Comparison of ENCODE assay signal across 17 cellular contexts in the genomic region with DNA sequence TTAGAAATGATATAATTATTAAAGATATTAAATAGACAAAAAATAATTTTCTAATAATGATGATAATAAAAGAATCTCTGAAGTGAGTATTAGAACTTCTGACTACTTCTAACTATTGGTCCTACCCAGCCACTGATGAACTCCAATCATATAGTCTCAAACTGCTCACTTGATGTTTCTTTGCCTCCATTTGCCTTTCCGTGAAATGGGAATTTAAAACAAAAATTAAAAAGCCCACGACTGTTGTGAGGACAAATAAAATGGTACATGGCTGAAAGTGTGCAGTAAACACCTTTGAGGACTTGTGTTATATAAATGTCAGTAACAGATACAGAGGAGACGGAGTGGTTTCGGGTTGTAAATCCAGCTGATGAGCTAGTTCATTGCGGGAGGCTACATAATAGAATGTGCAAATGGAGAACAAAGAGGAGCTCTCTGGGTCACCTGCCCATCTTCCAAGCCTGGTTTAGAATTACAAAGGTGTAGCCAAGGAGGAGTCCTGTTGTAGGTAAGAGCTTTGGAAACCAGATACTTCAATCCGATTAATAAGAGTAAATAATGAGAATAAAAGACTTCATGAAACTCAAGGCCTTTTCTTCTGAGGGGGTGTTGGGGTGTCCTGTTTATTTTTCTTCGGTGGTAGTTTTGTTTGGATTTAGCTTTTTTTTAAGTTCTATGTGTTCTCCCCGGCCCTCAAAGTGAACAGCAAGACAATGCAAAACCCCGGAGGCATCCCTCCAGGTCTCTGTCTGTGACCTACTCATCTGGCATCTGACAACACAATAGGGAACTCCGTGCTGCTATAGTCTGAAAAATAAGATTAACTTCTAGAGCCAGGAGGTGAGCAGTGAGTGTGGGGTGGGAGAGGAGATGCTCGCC. TPM values are rescaled to one million over a fixed set of nuclear protein-coding genes. Genes with fewer than 3 reads are reported as not detected.
A peak's percentile ranks its signal among the peaks of the same experiment; 100 is the strongest.
DNase-seq lines count a peak whose midpoint lies in the region; ATAC-seq and TF ChIP-seq lines count a peak whose summit lies in the region.
"Had no signal": no experiment of that assay in that cellular context is flagged by ENCODE, and none has a peak within 500 bp of the region (broad histone marks: within the 10 kb centered on the region; RNA-seq: fewer than 3 reads in every experiment).

No MANE protein-coding gene starts in this region.

- POLR2A ChIA-PET in WTC11 (lab: Charles Lee), result interaction anchor here (1.2 kb wide), 1 partner anchor 265 kb away, joined by 4 read pairs; a partner anchor contains a TSS
- POLR2A ChIA-PET in RWPE1 (lab: Yijun Ruan, JAX; ENCODE audit: low non-redundant PET), result interaction anchor here (1.0 kb wide), 1 partner anchor 10 kb away, joined by 3 read pairs; no protein-coding TSS in a partner anchor

- H3K4me1 Mint-ChIP-seq in WTC11 (peaks cover 44% of the 10 kb centered on the region), neural crest cell (peaks cover 27% of the 10 kb centered on the region)
- peaks cover 1% of the 10 kb centered on the region for H3K4me1 Mint-ChIP-seq in activated naive CD8-positive, alpha-beta T cell treated with anti-CD3 and anti-CD28 coated beads, Interleukin-2, amount 50 U/mL, for 24 hours

- H3K27me3 Mint-ChIP-seq in WTC11 (ENCODE audit: low read depth) (peaks cover 37% of the 10 kb centered on the region), neural crest cell (ENCODE audit: low read depth) (peaks cover 16% of the 10 kb centered on the region)
- peaks cover 19% of the 10 kb centered on the region for H3K27me3 Mint-ChIP-seq in activated naive CD8-positive, alpha-beta T cell treated with anti-CD3 and anti-CD28 coated beads, Interleukin-2, amount 50 U/mL, for 24 hours

- in situ Hi-C loops in ACHN (cut with HindIII; ENCODE audit: low pct_ligation_motif_present, low pct_unique_long_range_greater_than_20kb, low sequenced_read_pairs), result no loop called here

- no peaks in the 10 kb centered on the region for H3K9me3 Mint-ChIP-seq in WTC11
- no peaks in the 10 kb centered on the region for H3K9me3 Mint-ChIP-seq in neural crest cell
- H3K9me3 Mint-ChIP-seq in activated naive CD8-positive, alpha-beta T cell treated with anti-CD3 and anti-CD28 coated beads, Interleukin-2, amount 50 U/mL, for 24 hours, result no peaks in the 10 kb centered on the region

- no peak for TF ChIP-seq CTCF in WTC11 (IDR thresholded peaks at IDR 0.05)
- no peak for TF ChIP-seq CTCF in neural crest cell (conservative IDR thresholded peaks at IDR 0.05)
- TF ChIP-seq CTCF in RWPE1 (conservative IDR thresholded peaks at IDR 0.05; ENCODE audit: low read depth), result no peak

- ATAC-seq in WTC11 (peak; percentile 62), GM19035 (IDR thresholded peaks at IDR 0.05; ENCODE audit: unreplicated experiment) (no peak)
- ATAC-seq in activated naive CD8-positive, alpha-beta T cell treated with anti-CD3 and anti-CD28 coated beads, Interleukin-2, amount 50 U/mL, for 24 hours, result no peak
- ATAC-seq: activated CD4-positive, CD25-positive, alpha-beta regulatory T cell treated with anti-CD3 and anti-CD28 coated beads, Interleukin-2, amount 50 U/mL, for 24 hours; gastroesophageal sphincter had no signal

- CTCF ChIA-PET in WTC11 (lab: Charles Lee), result interaction anchor here (0.6 to 3.4 kb wide), 9 partner anchors 8 to 235 kb away, joined by 3 to 45 read pairs (median 9); a partner anchor contains a TSS
- CTCF ChIA-PET in RWPE1 (lab: Yijun Ruan, JAX), result interaction anchor here (0.7 to 1.5 kb wide), 3 partner anchors 93 to 683 kb away, joined by 4 to 5 read pairs (median 4); a partner anchor contains a TSS

- H3K27ac ChIP-seq in RWPE1, result no peak overlapping the region
- H3K27ac ChIP-seq: gastroesophageal sphincter had no signal

- peak overlapping the region; percentile 37 for H3K4me3 Mint-ChIP-seq in WTC11
- peak overlapping the region; percentile 11 for H3K4me3 Mint-ChIP-seq in neural crest cell
- no peak overlapping the region for H3K4me3 Mint-ChIP-seq in activated naive CD8-positive, alpha-beta T cell treated with anti-CD3 and anti-CD28 coated beads, Interleukin-2, amount 50 U/mL, for 24 hours
- H3K4me3 Mint-ChIP-seq: activated naive CD8-positive, alpha-beta T cell had no signal

- H3K36me3 Mint-ChIP-seq in WTC11 (no peaks in the 10 kb centered on the region), neural crest cell (ENCODE audit: low read depth) (no peaks in the 10 kb centered on the region)
- H3K36me3 Mint-ChIP-seq in activated naive CD8-positive, alpha-beta T cell treated with anti-CD3 and anti-CD28 coated beads, Interleukin-2, amount 50 U/mL, for 24 hours (ENCODE audit: low read depth), result no peaks in the 10 kb centered on the region
- H3K36me3 Mint-ChIP-seq: activated naive CD8-positive, alpha-beta T cell had no signal

- H3K27ac Mint-ChIP-seq in WTC11, result peak overlapping the region; percentile 95
- H3K27ac Mint-ChIP-seq in neural crest cell (ENCODE audit: unreplicated experiment), result no peak overlapping the region
- H3K27ac Mint-ChIP-seq in activated naive CD8-positive, alpha-beta T cell treated with anti-CD3 and anti-CD28 coated beads, Interleukin-2, amount 50 U/mL, for 24 hours, result no peak overlapping the region
- H3K27ac Mint-ChIP-seq: activated naive CD8-positive, alpha-beta T cell had no signal

- DNase-seq in DMS79 treated with DMSO at 0.1 percent for 48 hours (lab: John Stamatoyannopoulos, UW) (peak; percentile 58), NCI-H146 (lab: John Stamatoyannopoulos, UW) (peak; percentile 84), WTC11 (ENCODE audit: low spot score) (no peak), neural crest cell (ENCODE audit: low read depth, low spot score) (no peak), RWPE1 (ENCODE audit: low spot score) (no peak), ACHN (no peak)
- DNase-seq in activated naive CD8-positive, alpha-beta T cell treated with anti-CD3 and anti-CD28 coated beads, Interleukin-2, amount 50 U/mL, for 24 hours, result no peak
- DNase-seq: activated T-cell treated with anti-CD3 and anti-CD28 coated beads for 4 hours; BE2C; central memory CD4-positive, alpha-beta T cell; EL; KBM-7; stimulated activated CD4-positive, alpha-beta T cell treated with anti-CD3 and anti-CD28 coated beads, Interleukin-2, amount 100 ng/mL, for 48 hours had no signal

TF ChIP-seq in WTC11, 78 proteins besides CTCF, POLR2A, EP300 and RAD21:
- TF ChIP-seq, protein P1, sequence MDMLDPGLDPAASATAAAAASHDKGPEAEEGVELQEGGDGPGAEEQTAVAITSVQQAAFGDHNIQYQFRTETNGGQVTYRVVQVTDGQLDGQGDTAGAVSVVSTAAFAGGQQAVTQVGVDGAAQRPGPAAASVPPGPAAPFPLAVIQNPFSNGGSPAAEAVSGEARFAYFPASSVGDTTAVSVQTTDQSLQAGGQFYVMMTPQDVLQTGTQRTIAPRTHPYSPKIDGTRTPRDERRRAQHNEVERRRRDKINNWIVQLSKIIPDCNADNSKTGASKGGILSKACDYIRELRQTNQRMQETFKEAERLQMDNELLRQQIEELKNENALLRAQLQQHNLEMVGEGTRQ (CRISPR knock-in tag; IDR thresholded peaks at IDR 0.05), result peak; percentile 49; the same call in 1 of the 2 replicates
- no peak for TF ChIP-seq KAT7 (CRISPR knock-in tag; IDR thresholded peaks at IDR 0.05; ENCODE audit: borderline replicate concordance)
- no peak for TF ChIP-seq SMAD4 (CRISPR knock-in tag; IDR thresholded peaks at IDR 0.05)
- no peak for TF ChIP-seq MXD4 (CRISPR knock-in tag; IDR thresholded peaks at IDR 0.05; ENCODE audit: borderline replicate concordance)
- no peak for TF ChIP-seq TEAD4 (CRISPR knock-in tag; IDR thresholded peaks at IDR 0.05)
- TF ChIP-seq CREM (CRISPR knock-in tag; IDR thresholded peaks at IDR 0.05), result no peak

RNA-seq across cellular contexts. Expression of a gene that starts 4.4 kb away (rescaled TPM):
- total RNA-seq in WTC11 (2021) (3.3 to 4.4 TPM (median 3.9 TPM) in 3 replicates), neural crest cell (4.8 and 5.4 TPM in 2 replicates)

Comparison
In these comparisons a context has a peak if more than half of its experiments do, and no peak if none do; other contexts are left out.
1. DNase-seq: peak in DMS79 treated with DMSO at 0.1 percent for 48 hours (single experiment) and NCI-H146 (single experiment); none in WTC11 (single experiment), neural crest cell (single experiment), RWPE1 (single experiment), activated naive CD8-positive, alpha-beta T cell treated with anti-CD3 and anti-CD28 coated beads, Interleukin-2, amount 50 U/mL, for 24 hours (single experiment) and ACHN (single experiment).